Comparison of ENCODE assay signal across 21 cellular contexts in the genomic region with DNA sequence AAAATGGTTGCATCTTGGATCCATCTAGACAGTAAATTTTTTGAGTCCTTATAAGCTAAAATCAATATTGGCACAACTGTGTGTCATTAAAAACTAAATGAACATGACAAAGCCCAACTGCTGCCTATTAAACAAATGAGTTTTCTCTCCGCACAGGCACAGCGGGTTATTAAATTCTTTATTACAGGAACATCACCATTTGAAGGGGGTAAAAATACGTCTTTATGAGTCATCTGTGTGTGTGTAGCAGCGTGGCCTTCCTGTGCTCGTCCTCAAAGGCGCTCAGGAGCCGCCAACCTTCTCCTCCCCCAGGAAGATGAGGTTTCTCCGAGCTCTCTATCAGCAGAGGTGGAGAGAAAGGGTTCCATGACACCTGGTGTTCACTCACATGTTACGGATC.
A peak's percentile ranks its signal among the peaks of the same experiment; 100 is the strongest.
DNase-seq lines count a peak whose midpoint lies in the region; ATAC-seq and TF ChIP-seq lines count a peak whose summit lies in the region.
"Had no signal": no experiment of that assay in that cellular context is flagged by ENCODE, and none has a peak within 500 bp of the region (broad histone marks: within the 10 kb centered on the region; RNA-seq: fewer than 3 reads in every experiment).

No MANE protein-coding gene starts in this region.

- TF ChIP-seq CTCF in VCaP (conservative IDR thresholded peaks at IDR 0.05) = no peak; the same call in 1 of the 2 replicates
- no peak for TF ChIP-seq CTCF in body of pancreas (IDR thresholded peaks at IDR 0.05)

- no peaks in the 10 kb centered on the region for H3K4me1 ChIP-seq in body of pancreas
- H3K4me1 ChIP-seq: gastrocnemius medialis had no signal

- H3K27ac ChIP-seq in VCaP (peak overlapping the region; percentile 75), body of pancreas (no peak overlapping the region)
- H3K27ac ChIP-seq: gastrocnemius medialis, transverse colon had no signal

- in situ Hi-C loops in ACHN (cut with HindIII; ENCODE audit: low pct_ligation_motif_present, low pct_unique_long_range_greater_than_20kb, low sequenced_read_pairs) = no loop called here

- no peaks in the 10 kb centered on the region for H3K36me3 ChIP-seq in body of pancreas (replicated peaks in 1 of 2; ENCODE audit: insufficient read depth in 1 of 2, low read depth in 2 of 2)
- H3K36me3 ChIP-seq: gastrocnemius medialis, spleen, transverse colon had no signal

- H3K4me3 ChIP-seq in body of pancreas = no peak overlapping the region
- H3K4me3 ChIP-seq: gastrocnemius medialis, spleen, transverse colon had no signal

- H3K9me3 ChIP-seq in body of pancreas = no peaks in the 10 kb centered on the region
- H3K9me3 ChIP-seq: gastrocnemius medialis, transverse colon had no signal

- no peak for ATAC-seq in body of pancreas
- ATAC-seq: gastrocnemius medialis, WTC11 had no signal

- 50 to 65% methylated on average over 9 of the region's 9 CpGs for whole genome bisulfite sequencing in body of pancreas, 2 donors

- intact Hi-C loops in body of pancreas (cut with DNase I) = no loop called here

- no peak for TF ChIP-seq POLR2A in body of pancreas (IDR thresholded peaks at IDR 0.05)

- peak; percentile 88 for DNase-seq in COR-L47 (lab: John Stamatoyannopoulos, UW)
- DNase-seq in NCI-H1092 (lab: John Stamatoyannopoulos, UW) = peak; percentile 30
- DNase-seq in NCI-H2196 treated with DMSO at 0.1 percent for 48 hours (lab: John Stamatoyannopoulos, UW; ENCODE audit: unreplicated experiment) = peak; percentile 31
- no peak for DNase-seq in body of pancreas
- DNase-seq in SW 1271 (lab: John Stamatoyannopoulos, UW) = no peak
- no peak for DNase-seq in ACHN
- no peak for DNase-seq in DMS79 (lab: John Stamatoyannopoulos, UW)
- DNase-seq: activated CD4-positive, alpha-beta T cell treated with anti-CD3 and anti-CD28 coated beads, Interleukin-2, amount 10 ng/mL, durations not matched to agents 7 days and 5 days; activated gamma-delta T cell treated with Interleukin-2 at 50 U/mL for 16 hours; activated T-cell treated with anti-CD3 and anti-CD28 coated beads, Interleukin-2, amount 50 U/mL, for 24 hours; gastrocnemius medialis; NCI-H1105 treated with DMSO at 0.1 percent for 48 hours; NCI-H2171 treated with DMSO at 0.1 percent for 48 hours; OCI-M1; retina; spleen; stimulated activated CD4-positive, alpha-beta T cell treated with anti-CD3 and anti-CD28 coated beads, Interleukin-2, amount 100 ng/mL, for 48 hours; T1000; transverse colon had no signal

- H3K27me3 ChIP-seq in body of pancreas = no peaks in the 10 kb centered on the region

Comparison
In these comparisons a context has a peak if more than half of its experiments do, and no peak if none do; other contexts are left out.
1. DNase-seq: peak in COR-L47 (single experiment), NCI-H1092 (single experiment) and NCI-H2196 treated with DMSO at 0.1 percent for 48 hours (single experiment); none in body of pancreas (0 of 4), SW 1271 (0 of 2), ACHN (single experiment) and DMS79 (single experiment).